ENCODE assay signal across 36 cellular contexts in the genomic region with DNA sequence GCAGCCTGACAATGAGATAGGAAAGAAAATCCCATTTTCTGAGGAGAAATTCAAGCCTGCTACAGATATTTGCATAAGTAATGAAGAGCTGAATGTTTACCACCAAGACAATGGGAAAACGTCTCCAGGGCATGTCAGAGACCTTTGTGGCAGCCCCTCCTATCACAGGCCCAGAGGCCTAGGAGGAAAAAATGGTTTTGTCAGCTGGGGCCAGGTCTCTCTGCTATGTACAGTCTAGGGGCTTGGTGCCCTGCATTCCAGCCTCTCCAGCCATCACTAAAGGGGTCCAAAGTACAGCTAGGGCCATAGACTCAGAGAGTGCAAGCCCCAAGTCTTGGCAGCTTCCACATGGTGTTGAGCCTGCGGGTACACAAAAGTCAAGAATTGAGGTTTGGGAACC.
A peak's percentile ranks its signal among the peaks of the same experiment; 100 is the strongest.
DNase-seq lines count a peak whose midpoint lies in the region; ATAC-seq, FAIRE-seq and TF ChIP-seq lines count a peak whose summit lies in the region.
"Had no signal": no experiment of that assay in that cellular context is flagged by ENCODE, and none has a peak within 500 bp of the region (broad histone marks: within the 10 kb centered on the region; RNA-seq: fewer than 3 reads in every experiment).

No MANE protein-coding gene starts in this region.

- no peak for FAIRE-seq in A549 (lab: Jason Lieb, UNC)
- FAIRE-seq: A204.1, D721Med, G401.6 had no signal

- no peak overlapping the region for H3K4me2 ChIP-seq in A549
- H3K4me2 ChIP-seq: BLaER1; BLaER1 treated with 17β-estradiol and CSF1 and Interleukin-3, amounts not matched to agents 10 nM and 100 nM had no signal

- H3K4me1 Mint-ChIP-seq in endodermal cell, result no peaks in the 10 kb centered on the region
- H3K4me1 Mint-ChIP-seq: B cell; CD14-positive monocyte; CD4-positive, alpha-beta memory T cell; CD4-positive, CD25-positive, alpha-beta regulatory T cell; CD8-positive, alpha-beta memory T cell had no signal

- no peak for ATAC-seq in A549
- ATAC-seq: CD8-positive, alpha-beta T cell had no signal

- H3K9me3 Mint-ChIP-seq in endodermal cell, result peaks cover 48% of the 10 kb centered on the region

- no peaks in the 10 kb centered on the region for H3K27me3 Mint-ChIP-seq in endodermal cell (ENCODE audit: insufficient read depth)
- H3K27me3 Mint-ChIP-seq: B cell; CD4-positive, alpha-beta memory T cell; CD4-positive, alpha-beta T cell; CD4-positive, CD25-positive, alpha-beta regulatory T cell had no signal

- H3K36me3 ChIP-seq in HEK293 (ENCODE audit: control insufficient read depth in 2 of 2, insufficient read depth in 1 of 2, low read length in 2 of 2) (no peaks in the 10 kb centered on the region), endodermal cell (ENCODE audit: control insufficient read depth, insufficient read depth, low read length) (no peaks in the 10 kb centered on the region)
- H3K36me3 ChIP-seq: BE2C; BLaER1; BLaER1 treated with 17β-estradiol and CSF1 and Interleukin-3, amounts not matched to agents 10 nM and 100 nM had no signal

- no peak overlapping the region for H3K4me3 Mint-ChIP-seq in endodermal cell
- H3K4me3 Mint-ChIP-seq: B cell; CD14-positive monocyte; CD4-positive, alpha-beta memory T cell; CD4-positive, alpha-beta T cell; CD4-positive, CD25-positive, alpha-beta regulatory T cell; CD8-positive, alpha-beta memory T cell; CD8-positive, alpha-beta T cell had no signal

- TF ChIP-seq RAD21 in A549 (conservative IDR thresholded peaks at IDR 0.05 in 1 of 2, IDR thresholded peaks at IDR 0.05 in 1 of 2), result no peak

- no peak for TF ChIP-seq EP300 in A549 (IDR thresholded peaks at IDR 0.05)

- no peak overlapping the region for H3K9ac ChIP-seq in endodermal cell (ENCODE audit: extremely low read depth, low read length, poor library complexity, severe bottlenecking)
- H3K9ac ChIP-seq: BLaER1; BLaER1 treated with 17β-estradiol and CSF1 and Interleukin-3, amounts not matched to agents 10 nM and 100 nM had no signal

- H3K36me3 Mint-ChIP-seq in endodermal cell (ENCODE audit: low read depth), result peaks cover 3% of the 10 kb centered on the region
- H3K36me3 Mint-ChIP-seq: CD14-positive monocyte; CD4-positive, alpha-beta memory T cell; CD4-positive, CD25-positive, alpha-beta regulatory T cell; CD8-positive, alpha-beta memory T cell; CD8-positive, alpha-beta T cell had no signal

- H3K4me1 ChIP-seq in A549 (no peaks in the 10 kb centered on the region), HEK293 (ENCODE audit: control insufficient read depth, insufficient read depth, low read length) (no peaks in the 10 kb centered on the region), endodermal cell (ENCODE audit: control insufficient read depth, insufficient read depth, low read length) (no peaks in the 10 kb centered on the region)
- H3K4me1 ChIP-seq: BE2C; BLaER1; BLaER1 treated with 17β-estradiol and CSF1 and Interleukin-3, amounts not matched to agents 10 nM and 100 nM; Caco-2 had no signal

- POLR2A ChIA-PET in A549 (lab: Yijun Ruan, JAX) (no interaction called here), HEK293 (lab: Yijun Ruan, JAX) (no interaction called here)

- CTCF ChIA-PET in A549 (lab: Yijun Ruan, JAX), result no interaction called here
- CTCF ChIA-PET in HEK293 (lab: Yijun Ruan, JAX), result no interaction called here

- TF ChIP-seq POLR2A in A549 (IDR thresholded peaks at IDR 0.05; ENCODE audit: low read length), result no peak
- TF ChIP-seq POLR2A in lower leg skin (IDR thresholded peaks at IDR 0.05), result no peak

- DNase-seq in A549 (ENCODE audit: low read depth in 1 of 2, low spot score in 1 of 2), result no peak
- DNase-seq in endodermal cell, result no peak
- no peak for DNase-seq in lower leg skin (ENCODE audit: low spot score in 2 of 2)
- DNase-seq in C1 segment of cervical spinal cord (lab: John Stamatoyannopoulos, UW), result no peak
- no peak for DNase-seq in COLO829 (ENCODE audit: low spot score)
- DNase-seq in NK-92 treated with Interleukin-12 subunit alpha and Interleukin-12 subunit beta, amount 100 ng/mL, for 24 hours (lab: John Stamatoyannopoulos, UW), result no peak
- DNase-seq: 8988T; ACHN; AML-193; BE2C; Caco-2; Calu3; CD4-positive, alpha-beta memory T cell; CD4-positive, alpha-beta T cell; CD4-positive, CD25-positive, alpha-beta regulatory T cell; CD8-positive, alpha-beta memory T cell; CD8-positive, alpha-beta T cell; COR-L47; DMS 273 treated with DMSO at 0.1 percent for 48 hours; DMS153; DMS53; DMS79; DMS79 treated with DMSO at 0.1 percent for 48 hours; DND-41; EL had no signal

- H3K9me3 ChIP-seq in A549, result 0 out of 3 replicates have a peak, but pooled peaks cover 5% of the 10 kb centered on the region
- no peaks in the 10 kb centered on the region for H3K9me3 ChIP-seq in HEK293 (ENCODE audit: control insufficient read depth, insufficient read depth, low read depth, low read length)
- H3K9me3 ChIP-seq in endodermal cell (ENCODE audit: control insufficient read depth, low read length), result peaks cover 29% of the 10 kb centered on the region
- H3K9me3 ChIP-seq in iPS-18c (ENCODE audit: control insufficient read depth, insufficient read depth, low read length), result peaks cover 14% of the 10 kb centered on the region
- H3K9me3 ChIP-seq: BE2C had no signal

- H3K4me3 ChIP-seq in A549, result no peak overlapping the region
- no peak overlapping the region for H3K4me3 ChIP-seq in HEK293 (ENCODE audit: low read depth, low read length)
- peak overlapping the region; percentile 31 for H3K4me3 ChIP-seq in endodermal cell (ENCODE audit: low read length)
- H3K4me3 ChIP-seq in iPS-18c (ENCODE audit: insufficient read depth, low read depth, low read length), result peak overlapping the region; percentile 12; the same call in 1 of the 2 replicates
- no peak overlapping the region for H3K4me3 ChIP-seq in lower leg skin (ENCODE audit: low read depth, poor library complexity, severe bottlenecking)
- H3K4me3 ChIP-seq: BLaER1; BLaER1 treated with 17β-estradiol and CSF1 and Interleukin-3, amounts not matched to agents 10 nM and 100 nM had no signal

- H3K27ac ChIP-seq in A549 (no peak overlapping the region), HEK293 (ENCODE audit: extremely low read depth, low read depth, low read length) (no peak overlapping the region), endodermal cell (ENCODE audit: low read depth, low read length) (no peak overlapping the region)
- H3K27ac ChIP-seq: 22Rv1; BLaER1; BLaER1 treated with 17β-estradiol and CSF1 and Interleukin-3, amounts not matched to agents 10 nM and 100 nM; C4-2B had no signal

- intact Hi-C loops in lower leg skin (cut with DNase I; ENCODE audit: low total_unique reads), result no loop called here

- no peaks in the 10 kb centered on the region for H3K27me3 ChIP-seq in endodermal cell (ENCODE audit: control insufficient read depth, insufficient read depth, low read length, poor library complexity, severe bottlenecking)
- H3K27me3 ChIP-seq: BE2C; BLaER1; BLaER1 treated with 17β-estradiol and CSF1 and Interleukin-3, amounts not matched to agents 10 nM and 100 nM had no signal

- no peak overlapping the region for H3K27ac Mint-ChIP-seq in endodermal cell
- H3K27ac Mint-ChIP-seq: B cell; CD14-positive monocyte; CD4-positive, alpha-beta memory T cell; CD4-positive, alpha-beta T cell; CD8-positive, alpha-beta memory T cell; CD8-positive, alpha-beta T cell had no signal

- 38% methylated on average over 2 of the region's 2 CpGs for WGBS in A549 (ENCODE audit: missing lambda C conversion rate)
- 78 to 92% methylated on average over 1 to 2 of the region's 2 CpGs for WGBS in endodermal cell (ENCODE audit: insufficient coverage in 1 of 2, insufficient read length in 1 of 2), 2 experiments
- WGBS in lower leg skin, 2 donors, result 64 to 69% methylated on average over 2 of the region's 2 CpGs

- TF ChIP-seq CTCF in A549 (IDR thresholded peaks at IDR 0.05) (no peak), HEK293 (tag by site-specific recombination; IDR thresholded peaks at IDR 0.05) (no peak), endodermal cell (conservative IDR thresholded peaks at IDR 0.05) (no peak), lower leg skin (IDR thresholded peaks at IDR 0.05) (no peak)

TF ChIP-seq in A549, 52 proteins besides CTCF, POLR2A, EP300 and RAD21:
- TF ChIP-seq EHF (CRISPR knock-in tag; IDR thresholded peaks at IDR 0.05), result no peak
- peak; percentile 71 for TF ChIP-seq ZFP36 (IDR thresholded peaks at IDR 0.05; ENCODE audit: borderline replicate concordance, partially characterized antibody)

TF ChIP-seq in HEK293, 187 proteins besides CTCF, POLR2A, EP300 and RAD21:
- TF ChIP-seq, protein P1, sequence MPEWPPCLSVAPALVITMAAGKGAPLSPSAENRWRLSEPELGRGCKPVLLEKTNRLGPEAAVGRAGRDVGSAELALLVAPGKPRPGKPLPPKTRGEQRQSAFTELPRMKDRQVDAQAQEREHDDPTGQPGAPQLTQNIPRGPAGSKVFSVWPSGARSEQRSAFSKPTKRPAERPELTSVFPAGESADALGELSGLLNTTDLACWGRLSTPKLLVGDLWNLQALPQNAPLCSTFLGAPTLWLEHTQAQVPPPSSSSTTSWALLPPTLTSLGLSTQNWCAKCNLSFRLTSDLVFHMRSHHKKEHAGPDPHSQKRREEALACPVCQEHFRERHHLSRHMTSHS (tag by site-specific recombination; IDR thresholded peaks at IDR 0.05), result no peak
- TF ChIP-seq ZNF585B (tag by site-specific recombination; IDR thresholded peaks at IDR 0.05), result peak; percentile 74

Comparison
In these comparisons a context has a peak if more than half of its experiments do, and no peak if none do; other contexts are left out.
1. H3K4me3 ChIP-seq: peak in endodermal cell (single experiment) and iPS-18c (single experiment); none in A549 (single experiment), HEK293 (single experiment) and lower leg skin (single experiment).